10 cellular contexts compared by ENCODE assay signal in the genomic region with DNA sequence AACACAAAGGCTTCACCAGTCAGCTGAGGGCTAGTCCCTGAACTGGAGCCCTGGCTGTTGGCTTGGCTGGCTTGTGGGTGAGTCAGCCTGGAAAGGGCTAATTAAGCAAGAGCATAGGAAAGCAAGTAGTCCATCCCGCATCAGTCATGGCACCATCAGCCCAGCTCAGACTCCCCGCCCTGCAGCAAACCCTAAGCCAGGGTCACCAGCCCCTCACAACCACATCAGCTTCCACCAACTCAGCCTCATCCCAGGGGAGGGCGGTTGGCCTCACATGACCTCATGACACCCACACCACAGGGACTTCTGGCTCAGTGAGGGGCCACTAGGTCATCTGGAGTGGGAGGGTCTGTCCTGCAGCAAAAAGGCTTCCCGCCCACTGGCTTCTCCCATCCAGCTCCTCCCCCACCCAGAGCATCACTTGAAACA. TPM values are rescaled to one million over a fixed set of nuclear protein-coding genes. Genes with fewer than 3 reads are reported as not detected.
DNase-seq lines count a peak whose midpoint lies in the region; ATAC-seq and TF ChIP-seq lines count a peak whose summit lies in the region.
"Had no signal": no experiment of that assay in that cellular context is flagged by ENCODE, and none has a peak within 500 bp of the region (broad histone marks: within the 10 kb centered on the region; RNA-seq: fewer than 3 reads in every experiment).

No MANE protein-coding gene starts in this region.

- no peak overlapping the region for H3K27ac ChIP-seq in transverse colon

- H3K4me3 ChIP-seq in astrocyte of the cerebellum (ENCODE audit: low read depth, low read length) (no peak overlapping the region), transverse colon (no peak overlapping the region)

- no peaks in the 10 kb centered on the region for H3K27me3 ChIP-seq in transverse colon

- DNase-seq in HK-2 (ENCODE audit: unreplicated experiment) (peak; percentile 24), astrocyte of the cerebellum (ENCODE audit: low read depth) (peak; percentile 68), left cardiac atrium (peak; percentile 53), mesenteric fat pad (ENCODE audit: low spot score) (no peak), DMS53 (lab: John Stamatoyannopoulos, UW) (no peak), transverse colon (no peak)
- DNase-seq in stimulated activated CD8-positive, alpha-beta memory T cell treated with anti-CD3 and anti-CD28 coated beads, Interleukin-4, amount 100 ng/mL, for 48 hours = peak; percentile 4

- ATAC-seq in left cardiac atrium (peak in 1 of 2 donors; percentile 49), HG03095 (IDR thresholded peaks at IDR 0.05; ENCODE audit: unreplicated experiment) (no peak)
- ATAC-seq: stimulated activated memory B cell treated with anti-CD40 and anti-IgM and Interleukin-4, amounts not matched to agents 10 μg/mL and 1 μg/mL and 100 μg/mL, for 72 hours had no signal

- peaks cover 0 to 9% (median 4%) of the 10 kb centered on the region in 4 donors for H3K4me1 ChIP-seq in transverse colon

- peaks cover 0 to 18% (median 4%) of the 10 kb centered on the region in 4 donors for H3K36me3 ChIP-seq in transverse colon

- TF ChIP-seq EP300 in transverse colon (IDR thresholded peaks at IDR 0.05; ENCODE audit: low read depth) = no peak

- TF ChIP-seq CTCF in astrocyte of the cerebellum (IDR thresholded peaks at IDR 0.05; ENCODE audit: low read depth, low read length, missing control alignments) (no peak), transverse colon (IDR thresholded peaks at IDR 0.05) (no peak)

- in situ Hi-C loops in astrocyte of the cerebellum (cut with HindIII; ENCODE audit: low sequenced_read_pairs) = no loop called here
- in situ Hi-C loops in transverse colon (cut with MboI; ENCODE audit: low pct_ligation_motif_present in 1 of 4, low pct_unique_long_range_greater_than_20kb in 1 of 4, low sequenced_read_pairs in 3 of 4) = no loop called here

- 91% methylated on average over 4 of the region's 4 CpGs; no CpG with 5 or more reads in 1 of the 2 donors for WGBS in transverse colon (ENCODE audit: low coverage in 1 of 2), 2 donors

- intact Hi-C loops in left cardiac atrium (cut with DNase I) (no loop called here), transverse colon (cut with DNase I; ENCODE audit: low total_unique reads) (no loop called here)

- H3K9me3 ChIP-seq in transverse colon = no peaks in the 10 kb centered on the region

- TF ChIP-seq POLR2A in transverse colon (IDR thresholded peaks at IDR 0.05) = no peak

RNA-seq across cellular contexts. Expression of gene SPATC1L, which starts 7.0 kb away (rescaled TPM):
- total RNA-seq in left cardiac atrium (10 to 100 TPM in 1 of 2 donors, 1 to 10 TPM in 1; 10.0 to 11.0 TPM), mesenteric fat pad (5.9 TPM), transverse colon (10 to 100 TPM in 1 of 4 donors, 1 to 10 TPM in 2, not detected in 1; 1.2 to 11.0 (median 8.5) TPM)

RNA-seq across cellular contexts. Expression of gene FTCD, which starts 35.9 kb away (rescaled TPM):
- total RNA-seq in left cardiac atrium (1 to 10 TPM in 1 of 2 donors, under 1 TPM in 1; 0.68 to 1.6 TPM), mesenteric fat pad (0.32 TPM), transverse colon (not detected)
- total RNA-seq: SK-MEL-5 had no signal

RNA-seq across cellular contexts. Expression of gene LSS, which starts 37.3 kb away (rescaled TPM):
- total RNA-seq in left cardiac atrium (10 to 100 TPM; 66.4 to 66.7 TPM), mesenteric fat pad (81.3 TPM), transverse colon (10 to 100 TPM; 53.2 to 75.2 (median 62.3) TPM)

Comparison
In these comparisons a context has a peak if more than half of its experiments do, and no peak if none do; other contexts are left out.
1. DNase-seq: peak in HK-2 (single experiment), astrocyte of the cerebellum (single experiment), left cardiac atrium (single experiment) and stimulated activated CD8-positive, alpha-beta memory T cell treated with anti-CD3 and anti-CD28 coated beads, Interleukin-4, amount 100 ng/mL, for 48 hours (single experiment); none in mesenteric fat pad (single experiment), DMS53 (single experiment) and transverse colon (single experiment).